17 cellular contexts compared by ENCODE assay signal in the genomic region with DNA sequence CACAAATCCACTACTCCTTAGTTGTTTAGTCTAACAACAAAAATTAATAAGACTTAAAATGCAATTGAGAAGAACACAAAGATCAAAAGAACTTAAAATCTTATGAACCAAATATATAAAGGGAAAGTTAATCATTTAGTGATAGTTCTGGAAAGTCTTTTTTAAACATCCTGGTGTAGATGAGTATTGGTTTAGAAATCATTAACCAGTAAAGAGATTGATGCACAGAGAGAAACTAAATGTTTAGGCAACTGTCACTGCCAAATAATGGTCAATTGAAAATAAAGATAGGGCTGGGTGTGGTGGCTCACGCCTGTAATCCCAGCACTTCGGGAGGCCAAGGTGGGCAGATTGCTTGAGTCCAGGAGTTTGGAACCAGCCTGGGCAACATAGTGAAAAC. TPM values are rescaled to one million over a fixed set of nuclear protein-coding genes. Genes with fewer than 3 reads are reported as not detected.
DNase-seq lines count a peak whose midpoint lies in the region; ATAC-seq, FAIRE-seq and TF ChIP-seq lines count a peak whose summit lies in the region.
"Had no signal": no experiment of that assay in that cellular context is flagged by ENCODE, and none has a peak within 500 bp of the region (broad histone marks: within the 10 kb centered on the region; RNA-seq: fewer than 3 reads in every experiment).

No MANE protein-coding gene starts in this region.

- TF ChIP-seq CTCF in progenitor cell of endocrine pancreas (IDR thresholded peaks at IDR 0.05; ENCODE audit: unreplicated experiment) (no peak), GM13977 (IDR thresholded peaks at IDR 0.05; ENCODE audit: extremely low read depth, insufficient read depth, missing control alignments) (no peak)

- H3K9me3 Mint-ChIP-seq in progenitor cell of endocrine pancreas (ENCODE audit: low read depth), result no peaks in the 10 kb centered on the region
- H3K9me3 Mint-ChIP-seq: GM23338; T-helper 1 cell treated with Interleukin-12 subunit alpha and Interleukin-12 subunit beta and Interleukin-4 antibody, amounts not matched to agents 30 μg/mL and 1 μg/mL, for 36 hours had no signal

- H3K4me1 Mint-ChIP-seq in progenitor cell of endocrine pancreas (ENCODE audit: low read depth), result peaks cover 15% of the 10 kb centered on the region

- H3K27me3 Mint-ChIP-seq in progenitor cell of endocrine pancreas, result peaks cover 4% of the 10 kb centered on the region

- no peaks in the 10 kb centered on the region for H3K36me3 Mint-ChIP-seq in progenitor cell of endocrine pancreas (ENCODE audit: insufficient read depth)

- no peak overlapping the region for H3K4me3 Mint-ChIP-seq in progenitor cell of endocrine pancreas (ENCODE audit: low read depth)
- H3K4me3 Mint-ChIP-seq: GM23338; T-helper 1 cell treated with Interleukin-12 subunit alpha and Interleukin-12 subunit beta and Interleukin-4 antibody, amounts not matched to agents 30 μg/mL and 1 μg/mL, for 36 hours had no signal

- no peak for FAIRE-seq in urothelium cell line (lab: Jason Lieb, UNC)

- no peak for DNase-seq in progenitor cell of endocrine pancreas (ENCODE audit: low spot score, unreplicated experiment)
- DNase-seq in activated CD8-positive, alpha-beta memory T cell treated with anti-CD3 and anti-CD28 coated beads, Interleukin-2, amount 50 U/mL, for 48 hours, result no peak
- no peak for DNase-seq in GM13977 (ENCODE audit: low spot score)
- DNase-seq in urothelium cell line (ENCODE audit: low spot score), result no peak
- DNase-seq: MG63, NCI-H1105 treated with DMSO at 0.1 percent for 48 hours, NCI-H187, NCI-H2171 treated with DMSO at 0.1 percent for 48 hours, NCI-H82, Right ventricle myocardium superior had no signal

- H3K27ac Mint-ChIP-seq in progenitor cell of endocrine pancreas, result peak overlapping the region; percentile 20
- H3K27ac Mint-ChIP-seq: GM23338; T-helper 1 cell treated with Interleukin-12 subunit alpha and Interleukin-12 subunit beta and Interleukin-4 antibody, amounts not matched to agents 30 μg/mL and 1 μg/mL, for 36 hours had no signal

- ATAC-seq in GM18909 (IDR thresholded peaks at IDR 0.05; ENCODE audit: poor library complexity, unreplicated experiment) (peak; percentile 71), HG02678 (IDR thresholded peaks at IDR 0.05; ENCODE audit: unreplicated experiment) (peak; percentile 51), HG03175 (IDR thresholded peaks at IDR 0.05; ENCODE audit: unreplicated experiment) (peak; percentile 57)
- ATAC-seq: GM23338, Panc1 had no signal

- in situ Hi-C loops in GM13977 (cut with MboI; ENCODE audit: low pct_unique_long_range_greater_than_20kb, low sequenced_read_pairs, unreplicated experiment), result no loop called here

RNA-seq across cellular contexts. Expression of a gene that starts 44.9 kb away (rescaled TPM):
- 1.1 and 2.1 TPM in 2 replicates for total RNA-seq in progenitor cell of endocrine pancreas
- total RNA-seq: NCI-H460, Right ventricle myocardium superior had no signal
